2 cellular contexts compared by ENCODE assay signal in genomic region chr6:106122306-106122940, GRCh38.
TF ChIP-seq lines count a peak whose summit lies in the region.

No MANE protein-coding gene starts in this region.

TF ChIP-seq in HEK293, 187 proteins besides CTCF, POLR2A, EP300 and RAD21 (continued from another document):
- no peak for TF ChIP-seq SP2 (tag by site-specific recombination; IDR thresholded peaks at IDR 0.05)
- TF ChIP-seq ZNF426 (tag by site-specific recombination; IDR thresholded peaks at IDR 0.05), result no peak
- peak; percentile 68 for TF ChIP-seq SP7 (tag by site-specific recombination; IDR thresholded peaks at IDR 0.05)

TF ChIP-seq in K562, 482 proteins besides CTCF, POLR2A, EP300 and RAD21 (continued from another document):
- TF ChIP-seq MYBL2 (IDR thresholded peaks at IDR 0.05; ENCODE audit: low read depth) (no peak), MYBL2 (CRISPR knock-in tag; IDR thresholded peaks at IDR 0.05; ENCODE audit: borderline replicate concordance) (no peak), IFI16 (CRISPR knock-in tag; IDR thresholded peaks at IDR 0.05) (no peak), THRA (IDR thresholded peaks at IDR 0.05) (no peak), CBX5 (IDR thresholded peaks at IDR 0.05; ENCODE audit: borderline replicate concordance, low read depth) (no peak), MNT (conservative IDR thresholded peaks at IDR 0.05) (no peak), CC2D1A (IDR thresholded peaks at IDR 0.05) (no peak), E2F4 (CRISPR knock-in tag; IDR thresholded peaks at IDR 0.05; ENCODE audit: low read depth) (no peak), FOS (IDR thresholded peaks at IDR 0.05; ENCODE audit: extremely low read depth, insufficient read length) (no peak), IRF2 (CRISPR knock-in tag; IDR thresholded peaks at IDR 0.05) (no peak), ID3 (CRISPR knock-in tag; IDR thresholded peaks at IDR 0.05) (no peak), ID3 (tag; IDR thresholded peaks at IDR 0.05) (no peak)
- TF ChIP-seq, protein P1, sequence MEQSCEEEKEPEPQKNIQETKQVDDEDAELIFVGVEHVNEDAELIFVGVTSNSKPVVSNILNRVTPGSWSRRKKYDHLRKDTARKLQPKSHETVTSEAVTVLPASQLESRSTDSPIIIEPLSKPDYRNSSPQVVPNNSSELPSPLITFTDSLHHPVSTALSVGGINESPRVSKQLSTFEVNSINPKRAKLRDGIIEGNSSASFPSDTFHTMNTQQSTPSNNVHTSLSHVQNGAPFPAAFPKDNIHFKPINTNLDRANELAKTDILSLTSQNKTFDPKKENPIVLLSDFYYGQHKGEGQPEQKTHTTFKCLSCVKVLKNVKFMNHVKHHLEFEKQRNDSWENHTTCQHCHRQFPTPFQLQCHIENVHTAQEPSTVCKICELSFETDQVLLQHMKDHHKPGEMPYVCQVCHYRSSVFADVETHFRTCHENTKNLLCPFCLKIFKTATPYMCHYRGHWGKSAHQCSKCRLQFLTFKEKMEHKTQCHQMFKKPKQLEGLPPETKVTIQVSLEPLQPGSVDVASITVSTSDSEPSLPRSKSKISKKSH (CRISPR knock-in tag; IDR thresholded peaks at IDR 0.05), result no peak
- TF ChIP-seq, protein P2, sequence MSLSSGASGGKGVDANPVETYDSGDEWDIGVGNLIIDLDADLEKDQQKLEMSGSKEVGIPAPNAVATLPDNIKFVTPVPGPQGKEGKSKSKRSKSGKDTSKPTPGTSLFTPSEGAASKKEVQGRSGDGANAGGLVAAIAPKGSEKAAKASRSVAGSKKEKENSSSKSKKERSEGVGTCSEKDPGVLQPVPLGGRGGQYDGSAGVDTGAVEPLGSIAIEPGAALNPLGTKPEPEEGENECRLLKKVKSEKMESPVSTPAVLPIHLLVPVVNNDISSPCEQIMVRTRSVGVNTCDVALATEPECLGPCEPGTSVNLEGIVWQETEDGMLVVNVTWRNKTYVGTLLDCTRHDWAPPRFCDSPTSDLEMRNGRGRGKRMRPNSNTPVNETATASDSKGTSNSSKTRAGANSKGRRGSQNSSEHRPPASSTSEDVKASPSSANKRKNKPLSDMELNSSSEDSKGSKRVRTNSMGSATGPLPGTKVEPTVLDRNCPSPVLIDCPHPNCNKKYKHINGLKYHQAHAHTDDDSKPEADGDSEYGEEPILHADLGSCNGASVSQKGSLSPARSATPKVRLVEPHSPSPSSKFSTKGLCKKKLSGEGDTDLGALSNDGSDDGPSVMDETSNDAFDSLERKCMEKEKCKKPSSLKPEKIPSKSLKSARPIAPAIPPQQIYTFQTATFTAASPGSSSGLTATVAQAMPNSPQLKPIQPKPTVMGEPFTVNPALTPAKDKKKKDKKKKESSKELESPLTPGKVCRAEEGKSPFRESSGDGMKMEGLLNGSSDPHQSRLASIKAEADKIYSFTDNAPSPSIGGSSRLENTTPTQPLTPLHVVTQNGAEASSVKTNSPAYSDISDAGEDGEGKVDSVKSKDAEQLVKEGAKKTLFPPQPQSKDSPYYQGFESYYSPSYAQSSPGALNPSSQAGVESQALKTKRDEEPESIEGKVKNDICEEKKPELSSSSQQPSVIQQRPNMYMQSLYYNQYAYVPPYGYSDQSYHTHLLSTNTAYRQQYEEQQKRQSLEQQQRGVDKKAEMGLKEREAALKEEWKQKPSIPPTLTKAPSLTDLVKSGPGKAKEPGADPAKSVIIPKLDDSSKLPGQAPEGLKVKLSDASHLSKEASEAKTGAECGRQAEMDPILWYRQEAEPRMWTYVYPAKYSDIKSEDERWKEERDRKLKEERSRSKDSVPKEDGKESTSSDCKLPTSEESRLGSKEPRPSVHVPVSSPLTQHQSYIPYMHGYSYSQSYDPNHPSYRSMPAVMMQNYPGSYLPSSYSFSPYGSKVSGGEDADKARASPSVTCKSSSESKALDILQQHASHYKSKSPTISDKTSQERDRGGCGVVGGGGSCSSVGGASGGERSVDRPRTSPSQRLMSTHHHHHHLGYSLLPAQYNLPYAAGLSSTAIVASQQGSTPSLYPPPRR (CRISPR knock-in tag; IDR thresholded peaks at IDR 0.05; ENCODE audit: borderline replicate concordance), result no peak
- TF ChIP-seq, protein P3, sequence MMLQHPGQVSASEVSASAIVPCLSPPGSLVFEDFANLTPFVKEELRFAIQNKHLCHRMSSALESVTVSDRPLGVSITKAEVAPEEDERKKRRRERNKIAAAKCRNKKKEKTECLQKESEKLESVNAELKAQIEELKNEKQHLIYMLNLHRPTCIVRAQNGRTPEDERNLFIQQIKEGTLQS (IDR thresholded peaks at IDR 0.05), result no peak
- TF ChIP-seq, protein P3 (CRISPR knock-in tag; conservative IDR thresholded peaks at IDR 0.05), result no peak
